In genomic region chr2:134207589-134208209, GRCh38 we compare ENCODE assay signal across 8 cellular contexts. TPM values are rescaled to one million over a fixed set of nuclear protein-coding genes. Genes with fewer than 3 reads are reported as not detected.
A peak's percentile ranks its signal among the peaks of the same experiment; 100 is the strongest.
DNase-seq lines count a peak whose midpoint lies in the region; ATAC-seq and TF ChIP-seq lines count a peak whose summit lies in the region.

No MANE protein-coding gene starts in this region.

- H3K9me3 Mint-ChIP-seq in Calu3 (ENCODE audit: low read depth, unreplicated experiment) (no peaks in the 10 kb centered on the region), activated B cell treated with CpG ODN at 0.5 μM for 24 hours (no peaks in the 10 kb centered on the region)
- no peaks in the 10 kb centered on the region for H3K9me3 Mint-ChIP-seq in central memory CD8-positive, alpha-beta T cell
- no peaks in the 10 kb centered on the region for H3K9me3 Mint-ChIP-seq in stimulated activated memory B cell treated with anti-CD40 and anti-IgM and Interleukin-4, amounts not matched to agents 10 μg/mL and 1 μg/mL and 100 μg/mL, for 72 hours

- no peaks in the 10 kb centered on the region for H3K27me3 Mint-ChIP-seq in Calu3 (ENCODE audit: unreplicated experiment)
- no peaks in the 10 kb centered on the region for H3K27me3 Mint-ChIP-seq in activated B cell treated with CpG ODN at 0.5 μM for 24 hours
- H3K27me3 Mint-ChIP-seq in central memory CD8-positive, alpha-beta T cell = no peaks in the 10 kb centered on the region
- H3K27me3 Mint-ChIP-seq in stimulated activated memory B cell treated with anti-CD40 and anti-IgM and Interleukin-4, amounts not matched to agents 10 μg/mL and 1 μg/mL and 100 μg/mL, for 72 hours = no peaks in the 10 kb centered on the region

- H3K4me3 Mint-ChIP-seq in Calu3 (ENCODE audit: low read depth, unreplicated experiment) (no peak overlapping the region), activated B cell treated with CpG ODN at 0.5 μM for 24 hours (no peak overlapping the region)
- H3K4me3 Mint-ChIP-seq in central memory CD8-positive, alpha-beta T cell = no peak overlapping the region
- H3K4me3 Mint-ChIP-seq in stimulated activated memory B cell treated with anti-CD40 and anti-IgM and Interleukin-4, amounts not matched to agents 10 μg/mL and 1 μg/mL and 100 μg/mL, for 72 hours = no peak overlapping the region

- no peak overlapping the region for H3K4me3 ChIP-seq in LNCaP clone FGC (ENCODE audit: low read depth, low read length)

- DNase-seq in Calu3 = peak; percentile 70
- no peak for DNase-seq in LNCaP clone FGC (ENCODE audit: low read depth)
- peak; percentile 42 for DNase-seq in activated B cell treated with CpG ODN at 0.5 μM for 24 hours
- DNase-seq in central memory CD8-positive, alpha-beta T cell (ENCODE audit: low spot score in 2 of 2) = peak; percentile 37 to 41
- DNase-seq in medulla oblongata (ENCODE audit: extremely low spot score) = peak; percentile 41
- no peak for DNase-seq in GOT3 (lab: John Stamatoyannopoulos, UW)

- peak; percentile 64 for ATAC-seq in GM21390 (IDR thresholded peaks at IDR 0.05; ENCODE audit: unreplicated experiment)
- ATAC-seq in activated B cell treated with CpG ODN at 0.5 μM for 24 hours (ENCODE audit: low read depth) = peak; percentile 84
- ATAC-seq in central memory CD8-positive, alpha-beta T cell (replicated peaks; ENCODE audit: extremely low read depth, poor library complexity, severe bottlenecking) = peak; percentile 56
- ATAC-seq in stimulated activated memory B cell treated with anti-CD40 and anti-IgM and Interleukin-4, amounts not matched to agents 10 μg/mL and 1 μg/mL and 100 μg/mL, for 72 hours = peak; percentile 67

- CTCF ChIA-PET in Calu3 (lab: Charles Lee) = interaction anchor here (0.9 to 4.2 kb wide), 4 partner anchors 9 to 321 kb away, joined by 3 to 30 read pairs (median 3); no protein-coding TSS in a partner anchor
- CTCF ChIA-PET in activated B cell treated with CpG ODN at 0.5 μM for 24 hours (lab: Charles Lee) = interaction anchor here (0.6 to 5.1 kb wide), 19 partner anchors 8 to 322 kb away, joined by 3 to 98 read pairs (median 7); no protein-coding TSS in a partner anchor

- intact Hi-C loops in Calu3 (cut with micrococcal nuclease; ENCODE audit: unreplicated experiment) (loop anchor here (5.0 kb wide), 2 partner anchors 90 to 320 kb away; no protein-coding TSS in a partner anchor), activated B cell treated with CpG ODN at 0.5 μM for 24 hours (cut with micrococcal nuclease) (loop anchor here (5.0 to 10.0 kb wide), 6 partner anchors 40 to 320 kb away; no protein-coding TSS in a partner anchor)

- H3K27ac Mint-ChIP-seq in Calu3 (ENCODE audit: unreplicated experiment) = no peak overlapping the region
- peak overlapping the region; percentile 46 for H3K27ac Mint-ChIP-seq in activated B cell treated with CpG ODN at 0.5 μM for 24 hours
- H3K27ac Mint-ChIP-seq in central memory CD8-positive, alpha-beta T cell (ENCODE audit: low read depth) = no peak overlapping the region
- H3K27ac Mint-ChIP-seq in stimulated activated memory B cell treated with anti-CD40 and anti-IgM and Interleukin-4, amounts not matched to agents 10 μg/mL and 1 μg/mL and 100 μg/mL, for 72 hours = no peak overlapping the region

- peak; percentile 63 for TF ChIP-seq CTCF in Calu3 (IDR thresholded peaks at IDR 0.05; ENCODE audit: unreplicated experiment)
- peak; percentile 40 for TF ChIP-seq CTCF in LNCaP clone FGC (IDR thresholded peaks at IDR 0.05; ENCODE audit: control insufficient read depth, extremely low read depth, insufficient read depth)
- no peak for TF ChIP-seq CTCF in activated B cell treated with CpG ODN at 0.5 μM for 24 hours (IDR thresholded peaks at IDR 0.05)

- no peaks in the 10 kb centered on the region for H3K4me1 Mint-ChIP-seq in Calu3 (ENCODE audit: low read depth, unreplicated experiment)
- H3K4me1 Mint-ChIP-seq in activated B cell treated with CpG ODN at 0.5 μM for 24 hours = peaks cover 9% of the 10 kb centered on the region
- H3K4me1 Mint-ChIP-seq in central memory CD8-positive, alpha-beta T cell = peaks cover 13% of the 10 kb centered on the region
- peaks cover 5% of the 10 kb centered on the region for H3K4me1 Mint-ChIP-seq in stimulated activated memory B cell treated with anti-CD40 and anti-IgM and Interleukin-4, amounts not matched to agents 10 μg/mL and 1 μg/mL and 100 μg/mL, for 72 hours

- POLR2A ChIA-PET in activated B cell treated with CpG ODN at 0.5 μM for 24 hours (lab: Charles Lee) = interaction anchor here (0.6 to 4.6 kb wide), 7 partner anchors 16 to 89 kb away, joined by 3 to 46 read pairs (median 4); no protein-coding TSS in a partner anchor

- no peaks in the 10 kb centered on the region for H3K36me3 Mint-ChIP-seq in Calu3 (ENCODE audit: insufficient read depth, unreplicated experiment)
- H3K36me3 Mint-ChIP-seq in activated B cell treated with CpG ODN at 0.5 μM for 24 hours (ENCODE audit: low read depth) = no peaks in the 10 kb centered on the region
- H3K36me3 Mint-ChIP-seq in central memory CD8-positive, alpha-beta T cell (ENCODE audit: insufficient read depth) = no peaks in the 10 kb centered on the region
- H3K36me3 Mint-ChIP-seq in stimulated activated memory B cell treated with anti-CD40 and anti-IgM and Interleukin-4, amounts not matched to agents 10 μg/mL and 1 μg/mL and 100 μg/mL, for 72 hours = no peaks in the 10 kb centered on the region

- BruUV-seq in Calu3 (replicated peaks; lab: Mats Ljungman, UMichigan) = no TSS peak

RNA-seq across cellular contexts. Expression of gene MGAT5, which starts 46.2 kb away (rescaled TPM):
- total RNA-seq in Calu3 (2022) = 112 and 129 TPM in 2 replicates
- total RNA-seq in activated B cell treated with CpG ODN at 0.5 μM for 24 hours = 66.7 and 69.0 TPM in 2 replicates

Comparison
In these comparisons a context has a peak if more than half of its experiments do, and no peak if none do; other contexts are left out.
1. DNase-seq: peak in Calu3 (single experiment), activated B cell treated with CpG ODN at 0.5 μM for 24 hours (single experiment), central memory CD8-positive, alpha-beta T cell (2 of 2) and medulla oblongata (single experiment); none in LNCaP clone FGC (single experiment) and GOT3 (single experiment).
2. Peak in every context shown above with its lines, with median percentiles within 50 percentile points of each other: ATAC-seq.